9 cellular contexts compared by ENCODE assay signal in genomic region chr5:56900858-56901578, GRCh38. TPM values are rescaled to one million over a fixed set of nuclear protein-coding genes. Genes with fewer than 3 reads are reported as not detected.
DNase-seq lines count a peak whose midpoint lies in the region; ATAC-seq, FAIRE-seq and TF ChIP-seq lines count a peak whose summit lies in the region.
"Had no signal": no experiment of that assay in that cellular context is flagged by ENCODE, and none has a peak within 500 bp of the region (broad histone marks: within the 10 kb centered on the region; RNA-seq: fewer than 3 reads in every experiment).

No MANE protein-coding gene starts in this region.

- RAD21 ChIA-PET in HCT116 (lab: Charles Lee; ENCODE audit: low non-redundant PET in 1 of 2, low total read pairs in 2 of 2, uncharacterized antibody in 2 of 2, unreplicated experiment in 2 of 2), result interaction anchor here (1.2 kb wide), 2 partner anchors 237 to 630 kb away, joined by 4 to 5 read pairs; no protein-coding TSS in a partner anchor

- WGBS in testis, 2 donors, result 45 to 50% methylated on average over 3 of the region's 3 CpGs

- dilution Hi-C loops in keratinocyte (cut with MboI; ENCODE audit: extremely low pct_ligation_motif_present, low sequenced_read_pairs), result no loop called here

- no peak overlapping the region for H3K4me2 ChIP-seq in HCT116 (ENCODE audit: low read length)
- H3K4me2 ChIP-seq in OCI-LY3 (ENCODE audit: low read length), result peak overlapping the region; percentile 46
- H3K4me2 ChIP-seq in keratinocyte (ENCODE audit: control insufficient read depth, extremely low read depth, insufficient read depth, low read depth, low read length), result peak overlapping the region; percentile 13

- intact Hi-C loops in HCT116 (cut with micrococcal nuclease) (loop anchor here (1.0 to 5.0 kb wide), 6 partner anchors 182 to 1561 kb away; partner anchors contain the start of gene PLK2), testis (cut with DNase I; ENCODE audit: low total_unique reads) (loop anchor here (10.0 kb wide), 1 partner anchor 324 kb away; no protein-coding TSS in a partner anchor)

- H3K27me3 ChIP-seq in HCT116 (ENCODE audit: insufficient read depth, low read length) (no peaks in the 10 kb centered on the region), OCI-LY3 (ENCODE audit: low read depth, low read length) (no peaks in the 10 kb centered on the region), keratinocyte (ENCODE audit: control insufficient read depth, extremely low read depth, insufficient read depth, low read length) (no peaks in the 10 kb centered on the region), testis (no peaks in the 10 kb centered on the region), MG63 (no peaks in the 10 kb centered on the region)

- DNase-seq in NCI-H524 (lab: John Stamatoyannopoulos, UW) (peak; percentile 21 to 61), NCI-H524 treated with DMSO at 0.1 percent for 48 hours (lab: John Stamatoyannopoulos, UW) (no peak), HCT116 (ENCODE audit: low read depth, low spot score) (peak; percentile 19), keratinocyte (ENCODE audit: low read depth, low spot score) (no peak), testis (no peak), MG63 (no peak)

- BruUV-seq in HCT116 (replicated peaks; lab: Mats Ljungman, UMichigan), result no TSS peak

- no peak overlapping the region for H3K27ac Mint-ChIP-seq in brain
- H3K27ac Mint-ChIP-seq: dendritic cell treated with granulocyte-macrophage colony-stimulating factor and Interleukin-4, amounts not matched to agents 40 ng/mL and 50 ng/mL, for 4 days had no signal

- peak; percentile 56 to 80 (median 73) for TF ChIP-seq CTCF in HCT116 (IDR thresholded peaks at IDR 0.05 in 2 of 3, conservative IDR thresholded peaks at IDR 0.05 in 1 of 3; ENCODE audit: borderline replicate concordance in 1 of 3, insufficient read depth in 1 of 3, low read depth in 2 of 3, low read length in 2 of 3)
- peak; percentile 67 for TF ChIP-seq CTCF in OCI-LY3 (IDR thresholded peaks at IDR 0.05; ENCODE audit: low read depth, low read length)
- TF ChIP-seq CTCF in brain (conservative IDR thresholded peaks at IDR 0.05), result peak; percentile 79 to 80
- TF ChIP-seq CTCF in keratinocyte (optimal IDR thresholded peaks at IDR 0.05 in 1 of 3, IDR thresholded peaks at IDR 0.05 in 1 of 3, conservative IDR thresholded peaks at IDR 0.05 in 1 of 3; ENCODE audit: extremely low read depth in 1 of 3, insufficient read depth in 2 of 3, low read length in 3 of 3), result peak; percentile 52 to 60 (median 57)
- TF ChIP-seq CTCF in testis (IDR thresholded peaks at IDR 0.05), result peak; percentile 56 to 73 (median 61)

- H2AFZ ChIP-seq in HCT116 (ENCODE audit: low read depth, low read length, poor library complexity, severe bottlenecking) (no peak overlapping the region), OCI-LY3 (ENCODE audit: low read depth, low read length) (no peak overlapping the region), keratinocyte (ENCODE audit: control insufficient read depth, low read length) (no peak overlapping the region)

- H3K9me3 ChIP-seq in HCT116 (ENCODE audit: control insufficient read depth in 1 of 2, insufficient read depth in 1 of 2, low read depth in 1 of 2, low read length in 2 of 2) (no peaks in the 10 kb centered on the region; a peak in 1 of 4 replicates), OCI-LY3 (ENCODE audit: insufficient read depth, low read length) (no peaks in the 10 kb centered on the region), keratinocyte (ENCODE audit: control insufficient read depth, low read depth, low read length) (no peaks in the 10 kb centered on the region), testis (no peaks in the 10 kb centered on the region), MG63 (peaks cover 3% of the 10 kb centered on the region; the same call in 1 of the 2 replicates)

- no peaks in the 10 kb centered on the region for H4K20me1 ChIP-seq in HCT116 (ENCODE audit: insufficient read depth)
- no peaks in the 10 kb centered on the region for H4K20me1 ChIP-seq in OCI-LY3 (ENCODE audit: insufficient read depth, low read length)
- no peaks in the 10 kb centered on the region for H4K20me1 ChIP-seq in keratinocyte (ENCODE audit: control insufficient read depth, extremely low read depth, insufficient read depth, low read length)

- H3K79me2 ChIP-seq in HCT116 (ENCODE audit: insufficient read depth, low read length), result no peaks in the 10 kb centered on the region
- no peaks in the 10 kb centered on the region for H3K79me2 ChIP-seq in OCI-LY3 (ENCODE audit: low read length)
- H3K79me2 ChIP-seq in keratinocyte (ENCODE audit: control insufficient read depth, insufficient read depth, low read length), result no peaks in the 10 kb centered on the region

- no peaks in the 10 kb centered on the region for H3K36me3 Mint-ChIP-seq in brain

- no peaks in the 10 kb centered on the region for H3K4me1 Mint-ChIP-seq in brain

- POLR2A ChIA-PET in HCT116 (lab: Charles Lee), result no interaction called here

- no peak overlapping the region for H3K4me3 Mint-ChIP-seq in brain
- H3K4me3 Mint-ChIP-seq: dendritic cell treated with granulocyte-macrophage colony-stimulating factor and Interleukin-4, amounts not matched to agents 40 ng/mL and 50 ng/mL, for 4 days had no signal

- no peak overlapping the region for H3K9ac ChIP-seq in HCT116 (ENCODE audit: low read length)
- H3K9ac ChIP-seq in OCI-LY3 (ENCODE audit: low read length), result no peak overlapping the region
- H3K9ac ChIP-seq in keratinocyte (ENCODE audit: control insufficient read depth, extremely low read depth, insufficient read depth, low read length), result no peak overlapping the region

- H3K4me3 ChIP-seq in HCT116 (replicated peaks in 1 of 2; ENCODE audit: low read depth in 1 of 2, low read length in 2 of 2) (no peak overlapping the region), OCI-LY3 (ENCODE audit: low read length) (no peak overlapping the region), keratinocyte (ENCODE audit: control insufficient read depth in 2 of 3, extremely low read depth in 1 of 3, insufficient read depth in 2 of 3, low read depth in 1 of 3, low read length in 3 of 3) (no peak overlapping the region), testis (no peak overlapping the region), MG63 (no peak overlapping the region)

- H3K9me1 ChIP-seq in keratinocyte (ENCODE audit: control insufficient read depth, extremely low read depth, insufficient read depth, low read length), result no peaks in the 10 kb centered on the region

- CTCF ChIA-PET in HCT116 (lab: Charles Lee), result interaction anchor here (0.7 to 5.0 kb wide), 8 partner anchors 17 to 630 kb away, joined by 3 to 37 read pairs (median 4); no protein-coding TSS in a partner anchor

- H3K9me3 Mint-ChIP-seq in brain, result peaks cover 0 to 2% (median 0%) of the 10 kb centered on the region in 5 experiments
- H3K9me3 Mint-ChIP-seq: dendritic cell treated with granulocyte-macrophage colony-stimulating factor and Interleukin-4, amounts not matched to agents 40 ng/mL and 50 ng/mL, for 4 days had no signal

- peak; percentile 75 for FAIRE-seq in keratinocyte (lab: Jason Lieb, UNC)

- TF ChIP-seq RAD21 in HCT116 (IDR thresholded peaks at IDR 0.05; ENCODE audit: low read depth), result peak; percentile 88

- TF ChIP-seq POLR2A in HCT116 (IDR thresholded peaks at IDR 0.05; ENCODE audit: borderline replicate concordance, extremely low read depth, insufficient read depth, insufficient read length), result no peak
- no peak for TF ChIP-seq POLR2A in testis (IDR thresholded peaks at IDR 0.05)

- no peaks in the 10 kb centered on the region for H3K27me3 Mint-ChIP-seq in brain
- H3K27me3 Mint-ChIP-seq: dendritic cell treated with granulocyte-macrophage colony-stimulating factor and Interleukin-4, amounts not matched to agents 40 ng/mL and 50 ng/mL, for 4 days had no signal

- no peak overlapping the region for H3K27ac ChIP-seq in HCT116 (ENCODE audit: low read depth, low read length)
- H3K27ac ChIP-seq in OCI-LY3 (ENCODE audit: low read length), result no peak overlapping the region
- H3K27ac ChIP-seq in keratinocyte (ENCODE audit: control insufficient read depth, insufficient read depth, low read length), result no peak overlapping the region
- H3K27ac ChIP-seq in testis, result no peak overlapping the region

- H3K9me2 ChIP-seq in HCT116 (ENCODE audit: insufficient read depth), result no peaks in the 10 kb centered on the region

- H3K4me1 ChIP-seq in HCT116 (ENCODE audit: control insufficient read depth in 1 of 2, insufficient read depth in 2 of 2, low read length in 2 of 2) (no peaks in the 10 kb centered on the region), OCI-LY3 (ENCODE audit: low read length) (peaks cover 5% of the 10 kb centered on the region), keratinocyte (ENCODE audit: control insufficient read depth, extremely low read depth, insufficient read depth, low read length) (peaks cover 3% of the 10 kb centered on the region), testis (no peaks in the 10 kb centered on the region)

- ATAC-seq in HCT116, result peak; percentile 84

- H3K36me3 ChIP-seq in HCT116 (ENCODE audit: control insufficient read depth in 1 of 2, insufficient read depth in 2 of 2, low read length in 2 of 2) (no peaks in the 10 kb centered on the region), OCI-LY3 (replicated peaks; ENCODE audit: low read depth, low read length) (no peaks in the 10 kb centered on the region), keratinocyte (ENCODE audit: control insufficient read depth in 2 of 2, extremely low read depth in 1 of 2, insufficient read depth in 2 of 2, low read length in 2 of 2) (no peaks in the 10 kb centered on the region), testis (ENCODE audit: low read depth, missing control alignments) (no peaks in the 10 kb centered on the region), MG63 (peaks cover 5% of the 10 kb centered on the region; the same call in 1 of the 2 replicates)

RNA-seq across cellular contexts. Expression of gene SETD9, which starts 8.4 kb away (rescaled TPM):
- 10.9 TPM for total RNA-seq in HCT116 (2021; ENCODE audit: unreplicated experiment)
- 5.0 and 6.2 TPM in 2 replicates for polyA plus RNA-seq in HCT116 (2012)
- 4.6 TPM for polyA plus RNA-seq in brain (ENCODE audit: insufficient read depth, low read depth, low replicate concordance)
- polyA plus RNA-seq in keratinocyte, result 3.4 to 4.7 TPM (median 3.6 TPM) in 3 replicates
- 0.67 TPM for polyA plus RNA-seq in keratinocyte (2011; ENCODE audit: low read depth)
- 2.5 and 5.4 TPM in 2 replicates for polyA plus RNA-seq in keratinocyte (2011; cell fraction: cytosol; rRNA removed)
- polyA plus RNA-seq in keratinocyte (2011; cell fraction: nucleus; rRNA removed), result 1.3 and 1.9 TPM in 2 replicates
- polyA plus RNA-seq in keratinocyte (2012; ENCODE audit: low replicate concordance), result 3.1 and 4.1 TPM in 2 replicates
- 0.96 to 2.7 TPM in 2 of 3 replicates, not detected in the other for polyA minus RNA-seq in keratinocyte
- polyA minus RNA-seq in keratinocyte (2011; cell fraction: cytosol; rRNA and poly(A)+ RNA removed), result 5.4 TPM
- polyA minus RNA-seq in keratinocyte (2011; cell fraction: nucleus; rRNA and poly(A)+ RNA removed), result not detected in 2 replicates
- total RNA-seq in testis, result 10 to 100 TPM; 27.3 to 43.5 TPM
- polyA plus RNA-seq in testis (ENCODE audit: insufficient read depth, low read depth, low replicate concordance), result 58.6 TPM
- 16.0 and 22.5 TPM in 2 replicates for total RNA-seq in MG63 (2014; rRNA removed; shearing (Covaris generic); ENCODE audit: low replicate concordance)

RNA-seq across cellular contexts. Expression of gene MIER3, which starts 50.9 kb away (rescaled TPM):
- 21.9 TPM for total RNA-seq in HCT116 (2021; ENCODE audit: unreplicated experiment)
- 8.8 and 10.5 TPM in 2 replicates for polyA plus RNA-seq in HCT116 (2012)
- 3.6 TPM for polyA plus RNA-seq in brain (ENCODE audit: insufficient read depth, low read depth, low replicate concordance)
- 10.2 to 13.3 TPM (median 11.1 TPM) in 3 replicates for polyA plus RNA-seq in keratinocyte
- 20.6 TPM for polyA plus RNA-seq in keratinocyte (2011; ENCODE audit: low read depth)
- polyA plus RNA-seq in keratinocyte (2011; cell fraction: cytosol; rRNA removed), result 3.3 and 8.8 TPM in 2 replicates
- 14.7 and 26.8 TPM in 2 replicates for polyA plus RNA-seq in keratinocyte (2011; cell fraction: nucleus; rRNA removed)
- polyA plus RNA-seq in keratinocyte (2012; ENCODE audit: low replicate concordance), result 6.3 and 7.6 TPM in 2 replicates
- 5.2 to 22.6 TPM (median 17.2 TPM) in 3 replicates for polyA minus RNA-seq in keratinocyte
- polyA minus RNA-seq in keratinocyte (2011; cell fraction: cytosol; rRNA and poly(A)+ RNA removed), result 10.0 TPM
- polyA minus RNA-seq in keratinocyte (2011; cell fraction: nucleus; rRNA and poly(A)+ RNA removed), result 12.7 and 22.7 TPM in 2 replicates
- 10 to 100 TPM; 68.7 to 71.6 TPM for total RNA-seq in testis
- 27.8 TPM for polyA plus RNA-seq in testis (ENCODE audit: insufficient read depth, low read depth, low replicate concordance)
- 7.7 and 82.5 TPM in 2 replicates for total RNA-seq in MG63 (2014; rRNA removed; shearing (Covaris generic); ENCODE audit: low replicate concordance)

Comparison
In these comparisons a context has a peak if more than half of its experiments do, and no peak if none do; other contexts are left out.
1. DNase-seq: peak in NCI-H524 (2 of 2) and HCT116 (single experiment); none in NCI-H524 treated with DMSO at 0.1 percent for 48 hours (single experiment), keratinocyte (single experiment), testis (single experiment) and MG63 (single experiment).
2. Peak in every context shown above with its lines, with median percentiles within 50 percentile points of each other: CTCF ChIP-seq.